Comparison of ENCODE assay signal across 19 cellular contexts in genomic region chr4:175916636-175917351, GRCh38.
DNase-seq lines count a peak whose midpoint lies in the region; ATAC-seq and TF ChIP-seq lines count a peak whose summit lies in the region.
"Had no signal": no experiment of that assay in that cellular context is flagged by ENCODE, and none has a peak within 500 bp of the region (broad histone marks: within the 10 kb centered on the region; RNA-seq: fewer than 3 reads in every experiment).

No MANE protein-coding gene starts in this region.

- CTCF ChIA-PET in MCF 10A (lab: Yijun Ruan, JAX): no interaction called here

- DNase-seq in MCF 10A (ENCODE audit: unreplicated experiment) (peak; percentile 36), breast epithelium (ENCODE audit: low spot score in 2 of 2) (no peak), glomerular visceral epithelial cell (ENCODE audit: extremely low spot score) (peak; percentile 67), left kidney (ENCODE audit: low read depth, low spot score) (peak; percentile 45), C1 segment of cervical spinal cord (lab: John Stamatoyannopoulos, UW) (no peak), omental fat pad (ENCODE audit: low spot score) (no peak)
- no peak for DNase-seq in activated CD4-positive, alpha-beta T cell treated with anti-CD3 and anti-CD28 coated beads, Interleukin-2, amount 50 U/mL, for 4 hours
- DNase-seq: ACHN; CD4-positive, CD25-positive, alpha-beta regulatory T cell; DMS53; NCI-H1092; NCI-H1417 treated with DMSO at 0.1 percent for 48 hours; NCI-H1930; NCI-H2107; NCI-H446; Right ventricle myocardium superior; RPMI8226 had no signal

- no peak overlapping the region for H3K27ac ChIP-seq in breast epithelium
- H3K27ac ChIP-seq: 22Rv1, SJSA1 had no signal

- BruUV-seq in MCF 10A (replicated peaks; lab: Mats Ljungman, UMichigan): no TSS peak

- no peak for TF ChIP-seq CTCF in MCF 10A (IDR thresholded peaks at IDR 0.05; ENCODE audit: unreplicated experiment)
- no peak for TF ChIP-seq CTCF in breast epithelium (IDR thresholded peaks at IDR 0.05)
- TF ChIP-seq CTCF in omental fat pad (IDR thresholded peaks at IDR 0.05): no peak

- POLR2A ChIA-PET in MCF 10A (lab: Yijun Ruan, JAX): no interaction called here

- H3K9me3 Mint-ChIP-seq in MCF 10A (ENCODE audit: unreplicated experiment): no peaks in the 10 kb centered on the region

- no peak for ATAC-seq in omental fat pad (ENCODE audit: low FRiP score)

- H3K27me3 Mint-ChIP-seq in MCF 10A (ENCODE audit: insufficient read depth, unreplicated experiment): no peaks in the 10 kb centered on the region
- H3K27me3 Mint-ChIP-seq: CD4-positive, CD25-positive, alpha-beta regulatory T cell had no signal

- H3K9me3 ChIP-seq in breast epithelium: no peaks in the 10 kb centered on the region
- H3K9me3 ChIP-seq: SJSA1 had no signal

- H3K27me3 ChIP-seq in breast epithelium: no peaks in the 10 kb centered on the region
- H3K27me3 ChIP-seq: SJSA1 had no signal

- no peaks in the 10 kb centered on the region for H3K4me1 ChIP-seq in breast epithelium
- H3K4me1 ChIP-seq: SJSA1 had no signal

- no peak overlapping the region for H3K4me3 ChIP-seq in breast epithelium
- H3K4me3 ChIP-seq: SJSA1 had no signal

- no peaks in the 10 kb centered on the region for H3K36me3 ChIP-seq in breast epithelium
- H3K36me3 ChIP-seq: SJSA1 had no signal

- TF ChIP-seq POLR2A in breast epithelium (IDR thresholded peaks at IDR 0.05): no peak

- peak overlapping the region; percentile 47 for H3K27ac Mint-ChIP-seq in MCF 10A (ENCODE audit: low read depth, unreplicated experiment)
- H3K27ac Mint-ChIP-seq: CD4-positive, CD25-positive, alpha-beta regulatory T cell had no signal

- no peaks in the 10 kb centered on the region for H3K36me3 Mint-ChIP-seq in MCF 10A (ENCODE audit: insufficient read depth, unreplicated experiment)
- H3K36me3 Mint-ChIP-seq: CD4-positive, CD25-positive, alpha-beta regulatory T cell had no signal

- H3K4me1 Mint-ChIP-seq in MCF 10A (ENCODE audit: insufficient read depth, unreplicated experiment): peaks cover 19% of the 10 kb centered on the region
- H3K4me1 Mint-ChIP-seq: CD4-positive, CD25-positive, alpha-beta regulatory T cell had no signal

- no peak overlapping the region for H3K4me3 Mint-ChIP-seq in MCF 10A (ENCODE audit: unreplicated experiment)
- H3K4me3 Mint-ChIP-seq: CD4-positive, CD25-positive, alpha-beta regulatory T cell had no signal

- intact Hi-C loops in MCF 10A (cut with micrococcal nuclease): no loop called here
- intact Hi-C loops in breast epithelium (cut with DNase I; ENCODE audit: low total_unique reads): no loop called here

Comparison
In these comparisons a context has a peak if more than half of its experiments do, and no peak if none do; other contexts are left out.
1. DNase-seq: peak in MCF 10A (single experiment), glomerular visceral epithelial cell (single experiment) and left kidney (single experiment); none in breast epithelium (0 of 2), C1 segment of cervical spinal cord (0 of 14), omental fat pad (single experiment) and activated CD4-positive, alpha-beta T cell treated with anti-CD3 and anti-CD28 coated beads, Interleukin-2, amount 50 U/mL, for 4 hours (0 of 2).